9 cellular contexts compared by ENCODE assay signal in genomic region chr22:44975444-44976262, GRCh38. TPM values are rescaled to one million over a fixed set of nuclear protein-coding genes. Genes with fewer than 3 reads are reported as not detected.
DNase-seq lines count a peak whose midpoint lies in the region; TF ChIP-seq lines count a peak whose summit lies in the region.
"Had no signal": no experiment of that assay in that cellular context is flagged by ENCODE, and none has a peak within 500 bp of the region (broad histone marks: within the 10 kb centered on the region; RNA-seq: fewer than 3 reads in every experiment).

No MANE protein-coding gene starts in this region.

- H3K9me3 Mint-ChIP-seq in endothelial cell (ENCODE audit: unreplicated experiment) (no peaks in the 10 kb centered on the region), mesothelial cell of epicardium (no peaks in the 10 kb centered on the region)
- H3K9me3 Mint-ChIP-seq: memory B cell had no signal

- TF ChIP-seq CTCF in endothelial cell (IDR thresholded peaks at IDR 0.05; ENCODE audit: unreplicated experiment) (peak; percentile 84), mesothelial cell of epicardium (IDR thresholded peaks at IDR 0.05; ENCODE audit: unreplicated experiment) (peak; percentile 88)

- H3K4me1 Mint-ChIP-seq in endothelial cell (ENCODE audit: unreplicated experiment) (no peaks in the 10 kb centered on the region), mesothelial cell of epicardium (peaks cover 2% of the 10 kb centered on the region)
- H3K4me1 Mint-ChIP-seq: memory B cell had no signal

- DNase-seq in NCI-H748 (lab: John Stamatoyannopoulos, UW; ENCODE audit: unreplicated experiment) = peak; percentile 54
- no peak for DNase-seq in NCI-H748 treated with DMSO at 0.1 percent for 48 hours (lab: John Stamatoyannopoulos, UW)
- DNase-seq in NCI-H1694 treated with DMSO at 0.1 percent for 48 hours (lab: John Stamatoyannopoulos, UW) = peak; percentile 17
- peak; percentile 84 to 86 for DNase-seq in activated CD4-positive, alpha-beta T cell treated with anti-CD3 and anti-CD28 coated beads, Interleukin-2, amount 50 U/mL, for 48 hours
- peak; percentile 96 for DNase-seq in endothelial cell (ENCODE audit: low spot score)
- DNase-seq in mesothelial cell of epicardium (ENCODE audit: low spot score in 2 of 2, unreplicated experiment in 2 of 2) = peak; percentile 93 to 96
- peak; percentile 44 to 68 for DNase-seq in stimulated activated CD8-positive, alpha-beta memory T cell treated with anti-CD3 and anti-CD28 coated beads, Interleukin-7, amount 100 ng/mL, for 48 hours (ENCODE audit: extremely low read depth in 1 of 2, low read depth in 1 of 2)
- no peak for DNase-seq in NCI-H2107 (lab: John Stamatoyannopoulos, UW)

- H3K27ac Mint-ChIP-seq in endothelial cell (ENCODE audit: unreplicated experiment) = no peak overlapping the region
- no peak overlapping the region for H3K27ac Mint-ChIP-seq in mesothelial cell of epicardium
- H3K27ac Mint-ChIP-seq: memory B cell had no signal

- H3K27me3 Mint-ChIP-seq in endothelial cell (ENCODE audit: unreplicated experiment) (no peaks in the 10 kb centered on the region), mesothelial cell of epicardium (ENCODE audit: low read depth) (peaks cover 10% of the 10 kb centered on the region)

- H3K36me3 Mint-ChIP-seq in endothelial cell (ENCODE audit: low read depth, unreplicated experiment) = no peaks in the 10 kb centered on the region
- no peaks in the 10 kb centered on the region for H3K36me3 Mint-ChIP-seq in mesothelial cell of epicardium
- H3K36me3 Mint-ChIP-seq: memory B cell had no signal

- H3K4me3 Mint-ChIP-seq in endothelial cell (ENCODE audit: unreplicated experiment) = no peak overlapping the region
- no peak overlapping the region for H3K4me3 Mint-ChIP-seq in mesothelial cell of epicardium
- H3K4me3 Mint-ChIP-seq: memory B cell had no signal

RNA-seq across cellular contexts. Expression of gene PHF21B, which starts 34.2 kb away (rescaled TPM):
- 4.6 TPM for total RNA-seq in endothelial cell (ENCODE audit: unreplicated experiment)
- total RNA-seq in mesothelial cell of epicardium = 5.7 to 8.6 TPM (median 6.8 TPM) in 3 replicates

Comparison
In these comparisons a context has a peak if more than half of its experiments do, and no peak if none do; other contexts are left out.
1. DNase-seq: peak in NCI-H748 (single experiment), NCI-H1694 treated with DMSO at 0.1 percent for 48 hours (single experiment), activated CD4-positive, alpha-beta T cell treated with anti-CD3 and anti-CD28 coated beads, Interleukin-2, amount 50 U/mL, for 48 hours (2 of 2), endothelial cell (single experiment), mesothelial cell of epicardium (2 of 2) and stimulated activated CD8-positive, alpha-beta memory T cell treated with anti-CD3 and anti-CD28 coated beads, Interleukin-7, amount 100 ng/mL, for 48 hours (2 of 2); none in NCI-H748 treated with DMSO at 0.1 percent for 48 hours (single experiment) and NCI-H2107 (single experiment).